In the genomic region with DNA sequence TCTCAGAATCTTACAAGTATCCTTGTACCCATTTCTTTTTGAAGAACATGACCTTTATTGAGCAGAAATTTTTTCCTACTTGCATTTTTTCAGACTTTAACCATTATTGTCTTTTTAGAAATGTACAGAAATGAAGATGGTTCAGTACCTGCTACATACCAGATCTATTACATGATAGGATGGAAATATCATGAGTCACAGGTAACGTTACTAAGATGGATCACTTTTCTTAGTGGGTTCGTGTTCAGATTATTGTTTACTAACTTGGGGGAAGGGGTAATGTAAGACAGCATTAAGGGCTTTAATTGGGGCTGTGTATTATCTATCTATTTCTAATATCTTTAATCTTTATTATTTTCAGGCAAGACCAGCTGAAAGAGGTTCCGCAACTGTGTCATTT, we compare ENCODE assay signal across 30 cellular contexts. TPM values are rescaled to one million over a fixed set of nuclear protein-coding genes. Genes with fewer than 3 reads are reported as not detected.
DNase-seq lines count a peak whose midpoint lies in the region; ATAC-seq, FAIRE-seq and TF ChIP-seq lines count a peak whose summit lies in the region.
"Had no signal": no experiment of that assay in that cellular context is flagged by ENCODE, and none has a peak within 500 bp of the region (broad histone marks: within the 10 kb centered on the region; RNA-seq: fewer than 3 reads in every experiment).

No MANE protein-coding gene starts in this region.

- H3K36me3 ChIP-seq in RWPE2 (ENCODE audit: low read depth) (peaks cover 65% of the 10 kb centered on the region), bronchial epithelial cell (ENCODE audit: control insufficient read depth, insufficient read depth, low read length) (peaks cover 5% of the 10 kb centered on the region)

- TF ChIP-seq CTCF in RWPE2 (IDR thresholded peaks at IDR 0.05; ENCODE audit: poor library complexity, severe bottlenecking) (no peak), bronchial epithelial cell (IDR thresholded peaks at IDR 0.05; ENCODE audit: insufficient read depth, low read length, severe bottlenecking) (no peak)

- CTCF ChIA-PET in activated naive CD4-positive, alpha-beta T cell treated with anti-CD3 and anti-CD28 coated beads for 36 hours (lab: Charles Lee), result interaction anchor here (0.5 kb wide), 1 partner anchor 237 kb away, joined by 3 read pairs; no protein-coding TSS in a partner anchor
- CTCF ChIA-PET in activated naive CD4-positive, alpha-beta T cell treated with anti-CD3 and anti-CD28 coated beads, Interleukin-2, amount 10 ng/mL, durations not matched to agents 7 days and 5 days (lab: Charles Lee), result interaction anchor here (1.3 kb wide), 1 partner anchor 29 kb away, joined by 3 read pairs; no protein-coding TSS in a partner anchor

- ATAC-seq in RWPE2 (ENCODE audit: low read depth), result peak; percentile 58; the same call in 2 of the 3 replicates
- ATAC-seq in stimulated activated naive CD8-positive, alpha-beta T cell treated with anti-CD3 and anti-CD28 coated beads, Interleukin-15, Interleukin-2, amounts not matched to agents 100 U/mL and 50 U/mL, for 24 hours, result peak; percentile 65
- ATAC-seq: esophagus mucosa, left cardiac atrium, mucosa of descending colon had no signal

- H3K4me3 ChIP-seq in RWPE2 (ENCODE audit: severe bottlenecking) (no peak overlapping the region), bronchial epithelial cell (ENCODE audit: low read depth, low read length) (no peak overlapping the region)
- H3K4me3 ChIP-seq: adrenal gland; BLaER1 treated with 17β-estradiol and CSF1 and Interleukin-3, amounts not matched to agents 10 nM and 100 nM; lung; mucosa of descending colon; SJSA1; suprapubic skin; upper lobe of left lung had no signal

- H3K9me3 Mint-ChIP-seq in activated naive CD4-positive, alpha-beta T cell treated with anti-CD3 and anti-CD28 coated beads for 36 hours, result no peaks in the 10 kb centered on the region
- no peaks in the 10 kb centered on the region for H3K9me3 Mint-ChIP-seq in activated naive CD4-positive, alpha-beta T cell treated with anti-CD3 and anti-CD28 coated beads, Interleukin-2, amount 10 ng/mL, durations not matched to agents 7 days and 5 days
- H3K9me3 Mint-ChIP-seq: brain, endodermal cell, IgD-negative memory B cell, nephron had no signal

- H3K27ac ChIP-seq in RWPE2 (ENCODE audit: poor library complexity, severe bottlenecking), result peak overlapping the region; percentile 1
- H3K27ac ChIP-seq: adrenal gland; BLaER1 treated with 17β-estradiol and CSF1 and Interleukin-3, amounts not matched to agents 10 nM and 100 nM; SJSA1; suprapubic skin; upper lobe of left lung had no signal

- H3K36me3 Mint-ChIP-seq in activated naive CD4-positive, alpha-beta T cell treated with anti-CD3 and anti-CD28 coated beads for 36 hours (ENCODE audit: low read depth), result peaks cover 21% of the 10 kb centered on the region
- peaks cover 22% of the 10 kb centered on the region for H3K36me3 Mint-ChIP-seq in activated naive CD4-positive, alpha-beta T cell treated with anti-CD3 and anti-CD28 coated beads, Interleukin-2, amount 10 ng/mL, durations not matched to agents 7 days and 5 days

- no peaks in the 10 kb centered on the region for H3K27me3 Mint-ChIP-seq in activated naive CD4-positive, alpha-beta T cell treated with anti-CD3 and anti-CD28 coated beads for 36 hours (ENCODE audit: low read depth)
- H3K27me3 Mint-ChIP-seq in activated naive CD4-positive, alpha-beta T cell treated with anti-CD3 and anti-CD28 coated beads, Interleukin-2, amount 10 ng/mL, durations not matched to agents 7 days and 5 days, result no peaks in the 10 kb centered on the region
- H3K27me3 Mint-ChIP-seq: brain, IgD-negative memory B cell had no signal

- peaks cover 31% of the 10 kb centered on the region for H3K4me1 Mint-ChIP-seq in activated naive CD4-positive, alpha-beta T cell treated with anti-CD3 and anti-CD28 coated beads for 36 hours (ENCODE audit: low read depth)
- no peaks in the 10 kb centered on the region for H3K4me1 Mint-ChIP-seq in activated naive CD4-positive, alpha-beta T cell treated with anti-CD3 and anti-CD28 coated beads, Interleukin-2, amount 10 ng/mL, durations not matched to agents 7 days and 5 days
- H3K4me1 Mint-ChIP-seq: brain, IgD-negative memory B cell, nephron had no signal

- no peak overlapping the region for H3K4me3 Mint-ChIP-seq in activated naive CD4-positive, alpha-beta T cell treated with anti-CD3 and anti-CD28 coated beads for 36 hours
- no peak overlapping the region for H3K4me3 Mint-ChIP-seq in activated naive CD4-positive, alpha-beta T cell treated with anti-CD3 and anti-CD28 coated beads, Interleukin-2, amount 10 ng/mL, durations not matched to agents 7 days and 5 days
- H3K4me3 Mint-ChIP-seq: brain, endodermal cell, IgD-negative memory B cell, nephron had no signal

- H3K27ac Mint-ChIP-seq in activated naive CD4-positive, alpha-beta T cell treated with anti-CD3 and anti-CD28 coated beads for 36 hours, result peak overlapping the region; percentile 81
- no peak overlapping the region for H3K27ac Mint-ChIP-seq in activated naive CD4-positive, alpha-beta T cell treated with anti-CD3 and anti-CD28 coated beads, Interleukin-2, amount 10 ng/mL, durations not matched to agents 7 days and 5 days
- H3K27ac Mint-ChIP-seq: nephron had no signal

- peaks cover 4% of the 10 kb centered on the region for H3K4me1 ChIP-seq in RWPE2 (ENCODE audit: insufficient read depth, poor library complexity, severe bottlenecking)
- H3K4me1 ChIP-seq: adrenal gland; BLaER1 treated with 17β-estradiol and CSF1 and Interleukin-3, amounts not matched to agents 10 nM and 100 nM; SJSA1; suprapubic skin had no signal

- no peak for FAIRE-seq in bronchial epithelial cell (lab: Jason Lieb, UNC)
- FAIRE-seq: GM12892 had no signal

- no peaks in the 10 kb centered on the region for H3K27me3 ChIP-seq in RWPE2 (ENCODE audit: insufficient read depth, poor library complexity, severe bottlenecking)
- no peaks in the 10 kb centered on the region for H3K27me3 ChIP-seq in bronchial epithelial cell (ENCODE audit: control insufficient read depth, insufficient read depth, low read length)
- H3K27me3 ChIP-seq: adrenal gland; BLaER1 treated with 17β-estradiol and CSF1 and Interleukin-3, amounts not matched to agents 10 nM and 100 nM; SJSA1; suprapubic skin; upper lobe of left lung had no signal

- DNase-seq in activated naive CD4-positive, alpha-beta T cell treated with anti-CD3 and anti-CD28 coated beads for 36 hours, result no peak
- no peak for DNase-seq in activated naive CD4-positive, alpha-beta T cell treated with anti-CD3 and anti-CD28 coated beads, Interleukin-2, amount 10 ng/mL, durations not matched to agents 7 days and 5 days
- DNase-seq in RWPE2 (ENCODE audit: low spot score) (no peak), bronchial epithelial cell (ENCODE audit: low read depth) (peak; percentile 72), SIG-M5 (lab: John Stamatoyannopoulos, UW) (no peak), inferior parietal cortex (ENCODE audit: extremely low spot score) (no peak)
- no peak for DNase-seq in stimulated activated naive CD8-positive, alpha-beta T cell treated with anti-CD3 and anti-CD28 coated beads, Interleukin-15, Interleukin-2, amounts not matched to agents 100 U/mL and 50 U/mL, for 24 hours
- DNase-seq: activated CD4-positive, CD25-positive, alpha-beta regulatory T cell; adrenal gland; cerebellar nuclear complex; COR-L47; endodermal cell; left cardiac atrium; mucosa of descending colon; MV-4-11; NCI-H1436 treated with DMSO at 0.1 percent for 48 hours; NCI-H2081 treated with DMSO at 0.1 percent for 48 hours; NCI-H345; NCI-H748 treated with DMSO at 0.1 percent for 48 hours; stimulated activated CD4-positive, alpha-beta T cell treated with anti-CD3 and anti-CD28 coated beads, Interleukin-4, amount 100 ng/mL, for 24 hours; upper lobe of left lung had no signal

- intact Hi-C loops in activated naive CD4-positive, alpha-beta T cell treated with anti-CD3 and anti-CD28 coated beads for 36 hours (cut with micrococcal nuclease), result loop anchor here (2.0 kb wide), 1 partner anchor 32 kb away; a partner anchor contains a TSS

- no peaks in the 10 kb centered on the region for H3K9me3 ChIP-seq in RWPE2 (ENCODE audit: severe bottlenecking)
- H3K9me3 ChIP-seq: adrenal gland; BLaER1 treated with 17β-estradiol and CSF1 and Interleukin-3, amounts not matched to agents 10 nM and 100 nM; mucosa of descending colon; SJSA1; suprapubic skin; upper lobe of left lung had no signal

RNA-seq across cellular contexts. Expression of a gene that starts 31.9 kb away (rescaled TPM):
- 10 to 100 TPM; 27.4 to 28.1 TPM for total RNA-seq in activated naive CD4-positive, alpha-beta T cell treated with anti-CD3 and anti-CD28 coated beads for 36 hours
- 15.0 and 22.0 TPM in 2 replicates for total RNA-seq in bronchial epithelial cell

RNA-seq across cellular contexts. Expression of a gene that starts 32.0 kb away (rescaled TPM):
- total RNA-seq in activated naive CD4-positive, alpha-beta T cell treated with anti-CD3 and anti-CD28 coated beads for 36 hours, result 10 to 100 TPM; 14.5 TPM
- 15.2 and 16.6 TPM in 2 replicates for total RNA-seq in bronchial epithelial cell
